22 cellular contexts compared by ENCODE assay signal in genomic region chr9:371349-371748, GRCh38.
DNase-seq lines count a peak whose midpoint lies in the region; ATAC-seq and TF ChIP-seq lines count a peak whose summit lies in the region.
"Had no signal": no experiment of that assay in that cellular context is flagged by ENCODE, and none has a peak within 500 bp of the region (broad histone marks: within the 10 kb centered on the region; RNA-seq: fewer than 3 reads in every experiment).

No MANE protein-coding gene starts in this region.

- CTCF ChIA-PET in activated CD4-positive, alpha-beta T cell treated with anti-CD3 and anti-CD28 coated beads for 36 hours (lab: Charles Lee), result interaction anchor here (0.6 to 1.2 kb wide), 2 partner anchors 21 to 1773 kb away, joined by 3 to 4 read pairs; no protein-coding TSS in a partner anchor
- CTCF ChIA-PET in activated CD8-positive, alpha-beta T cell treated with anti-CD3 and anti-CD28 coated beads for 36 hours (lab: Charles Lee), result no interaction called here

- no peaks in the 10 kb centered on the region for H3K9me3 Mint-ChIP-seq in activated CD4-positive, alpha-beta T cell treated with anti-CD3 and anti-CD28 coated beads for 36 hours (ENCODE audit: low read depth)
- no peaks in the 10 kb centered on the region for H3K9me3 Mint-ChIP-seq in activated CD8-positive, alpha-beta T cell treated with anti-CD3 and anti-CD28 coated beads for 36 hours
- no peaks in the 10 kb centered on the region for H3K9me3 Mint-ChIP-seq in stimulated activated effector memory CD8-positive, alpha-beta T cell treated with anti-CD3 and anti-CD28 coated beads, Interleukin-12 subunit alpha, Interleukin-12 subunit beta, amount 100 ng/mL, for 72 hours
- H3K9me3 Mint-ChIP-seq: T-helper 1 cell treated with Interleukin-12 subunit alpha and Interleukin-12 subunit beta and Interleukin-4 antibody, amounts not matched to agents 30 μg/mL and 1 μg/mL, for 36 hours had no signal

- H3K27ac Mint-ChIP-seq in activated CD4-positive, alpha-beta T cell treated with anti-CD3 and anti-CD28 coated beads for 36 hours, result peak overlapping the region; percentile 44
- peak overlapping the region; percentile 62 for H3K27ac Mint-ChIP-seq in activated CD8-positive, alpha-beta T cell treated with anti-CD3 and anti-CD28 coated beads for 36 hours
- H3K27ac Mint-ChIP-seq in stimulated activated effector memory CD8-positive, alpha-beta T cell treated with anti-CD3 and anti-CD28 coated beads, Interleukin-12 subunit alpha, Interleukin-12 subunit beta, amount 100 ng/mL, for 72 hours, result peak overlapping the region; percentile 78
- H3K27ac Mint-ChIP-seq: activated CD8-positive, alpha-beta memory T cell treated with anti-CD3 and anti-CD28 coated beads, Interleukin-2, amount 10 ng/mL, durations not matched to agents 7 days and 5 days had no signal

- H3K27me3 Mint-ChIP-seq in activated CD4-positive, alpha-beta T cell treated with anti-CD3 and anti-CD28 coated beads for 36 hours, result no peaks in the 10 kb centered on the region
- no peaks in the 10 kb centered on the region for H3K27me3 Mint-ChIP-seq in activated CD8-positive, alpha-beta T cell treated with anti-CD3 and anti-CD28 coated beads for 36 hours
- H3K27me3 Mint-ChIP-seq: activated CD8-positive, alpha-beta memory T cell treated with anti-CD3 and anti-CD28 coated beads, Interleukin-2, amount 10 ng/mL, durations not matched to agents 7 days and 5 days had no signal

- no peak overlapping the region for H3K4me3 Mint-ChIP-seq in activated CD4-positive, alpha-beta T cell treated with anti-CD3 and anti-CD28 coated beads for 36 hours
- H3K4me3 Mint-ChIP-seq in activated CD8-positive, alpha-beta T cell treated with anti-CD3 and anti-CD28 coated beads for 36 hours, result no peak overlapping the region
- H3K4me3 Mint-ChIP-seq in stimulated activated effector memory CD8-positive, alpha-beta T cell treated with anti-CD3 and anti-CD28 coated beads, Interleukin-12 subunit alpha, Interleukin-12 subunit beta, amount 100 ng/mL, for 72 hours, result no peak overlapping the region
- H3K4me3 Mint-ChIP-seq: activated CD8-positive, alpha-beta memory T cell treated with anti-CD3 and anti-CD28 coated beads, Interleukin-2, amount 10 ng/mL, durations not matched to agents 7 days and 5 days; T-helper 1 cell treated with Interleukin-12 subunit alpha and Interleukin-12 subunit beta and Interleukin-4 antibody, amounts not matched to agents 30 μg/mL and 1 μg/mL, for 36 hours had no signal

- H3K9me3 ChIP-seq in left ventricle myocardium inferior (replicated peaks), result no peaks in the 10 kb centered on the region
- H3K9me3 ChIP-seq: A549, HAP-1, upper lobe of left lung had no signal

- no peaks in the 10 kb centered on the region for H3K4me1 Mint-ChIP-seq in activated CD4-positive, alpha-beta T cell treated with anti-CD3 and anti-CD28 coated beads for 36 hours
- H3K4me1 Mint-ChIP-seq in activated CD8-positive, alpha-beta T cell treated with anti-CD3 and anti-CD28 coated beads for 36 hours (ENCODE audit: low read depth), result no peaks in the 10 kb centered on the region
- H3K4me1 Mint-ChIP-seq in stimulated activated effector memory CD8-positive, alpha-beta T cell treated with anti-CD3 and anti-CD28 coated beads, Interleukin-12 subunit alpha, Interleukin-12 subunit beta, amount 100 ng/mL, for 72 hours, result no peaks in the 10 kb centered on the region
- H3K4me1 Mint-ChIP-seq: activated CD8-positive, alpha-beta memory T cell treated with anti-CD3 and anti-CD28 coated beads, Interleukin-2, amount 10 ng/mL, durations not matched to agents 7 days and 5 days had no signal

- no peak for DNase-seq in activated CD4-positive, alpha-beta T cell treated with anti-CD3 and anti-CD28 coated beads for 36 hours
- no peak for DNase-seq in activated CD4-positive, alpha-beta T cell treated with anti-CD3 and anti-CD28 coated beads for 4 hours
- DNase-seq in activated CD8-positive, alpha-beta T cell treated with anti-CD3 and anti-CD28 coated beads for 36 hours, result no peak
- DNase-seq in left ventricle myocardium inferior (no peak), NCI-H226 (no peak)
- DNase-seq in stimulated activated effector memory CD8-positive, alpha-beta T cell treated with anti-CD3 and anti-CD28 coated beads, Interleukin-12 subunit alpha, Interleukin-12 subunit beta, amount 100 ng/mL, for 72 hours (ENCODE audit: low spot score in 2 of 2), result no peak
- DNase-seq: activated CD4-positive, CD25-positive, alpha-beta regulatory T cell; activated CD8-positive, alpha-beta memory T cell treated with anti-CD3 and anti-CD28 coated beads, Interleukin-2, amount 10 ng/mL, durations not matched to agents 7 days and 5 days; cortex of kidney; DMS79; midbrain; NCI-H2081; NK-92 treated with Interleukin-12 subunit alpha and Interleukin-12 subunit beta, amount 100 ng/mL, for 24 hours; stimulated activated naive CD4-positive, alpha-beta T cell; upper lobe of left lung had no signal

- H3K27ac ChIP-seq in left ventricle myocardium inferior (replicated peaks), result peak overlapping the region; percentile 55
- H3K27ac ChIP-seq: A549, C4-2B, upper lobe of left lung had no signal

- ATAC-seq in activated CD4-positive, alpha-beta T cell treated with anti-CD3 and anti-CD28 coated beads for 36 hours, result no peak
- ATAC-seq in activated CD8-positive, alpha-beta T cell treated with anti-CD3 and anti-CD28 coated beads for 36 hours, result no peak
- ATAC-seq in stimulated activated effector memory CD8-positive, alpha-beta T cell treated with anti-CD3 and anti-CD28 coated beads, Interleukin-12 subunit alpha, Interleukin-12 subunit beta, amount 100 ng/mL, for 72 hours, result no peak
- ATAC-seq in GM21360 (IDR thresholded peaks at IDR 0.05; ENCODE audit: unreplicated experiment) (no peak), esophagus mucosa (no peak)
- ATAC-seq: A549; activated CD8-positive, alpha-beta memory T cell treated with anti-CD3 and anti-CD28 coated beads, Interleukin-2, amount 10 ng/mL, durations not matched to agents 7 days and 5 days had no signal

- H3K27me3 ChIP-seq in left ventricle myocardium inferior (ENCODE audit: low read depth), result no peaks in the 10 kb centered on the region
- H3K27me3 ChIP-seq: upper lobe of left lung had no signal

- no peak overlapping the region for H3K4me3 ChIP-seq in left ventricle myocardium inferior
- H3K4me3 ChIP-seq: A549, HAP-1, smooth muscle cell, upper lobe of left lung had no signal

- peaks cover 49% of the 10 kb centered on the region for H3K36me3 Mint-ChIP-seq in activated CD4-positive, alpha-beta T cell treated with anti-CD3 and anti-CD28 coated beads for 36 hours (ENCODE audit: low read depth)
- peaks cover 60% of the 10 kb centered on the region for H3K36me3 Mint-ChIP-seq in activated CD8-positive, alpha-beta T cell treated with anti-CD3 and anti-CD28 coated beads for 36 hours (ENCODE audit: low read depth)
- peaks cover 100% of the 10 kb centered on the region for H3K36me3 Mint-ChIP-seq in stimulated activated effector memory CD8-positive, alpha-beta T cell treated with anti-CD3 and anti-CD28 coated beads, Interleukin-12 subunit alpha, Interleukin-12 subunit beta, amount 100 ng/mL, for 72 hours

- peaks cover 25% of the 10 kb centered on the region for H3K4me1 ChIP-seq in left ventricle myocardium inferior
- H3K4me1 ChIP-seq: A549, HAP-1 had no signal

- intact Hi-C loops in activated CD4-positive, alpha-beta T cell treated with anti-CD3 and anti-CD28 coated beads for 36 hours (cut with DNase I, micrococcal nuclease), result loop anchor here in 1 of 2 experiments (5.0 kb wide), 1 partner anchor 51 kb away; no protein-coding TSS in a partner anchor
- intact Hi-C loops in activated CD8-positive, alpha-beta T cell treated with anti-CD3 and anti-CD28 coated beads for 36 hours (cut with micrococcal nuclease), result no loop called here
- intact Hi-C loops in left ventricle myocardium inferior (cut with micrococcal nuclease), result no loop called here

- POLR2A ChIA-PET in activated CD4-positive, alpha-beta T cell treated with anti-CD3 and anti-CD28 coated beads for 36 hours (lab: Charles Lee), result no interaction called here
- POLR2A ChIA-PET in activated CD8-positive, alpha-beta T cell treated with anti-CD3 and anti-CD28 coated beads for 36 hours (lab: Charles Lee), result no interaction called here

- TF ChIP-seq CTCF in activated CD8-positive, alpha-beta T cell treated with anti-CD3 and anti-CD28 coated beads for 36 hours (IDR thresholded peaks at IDR 0.05), result no peak
- no peak for TF ChIP-seq CTCF in left ventricle myocardium inferior (IDR thresholded peaks at IDR 0.05; ENCODE audit: borderline replicate concordance)

- no peaks in the 10 kb centered on the region for H3K36me3 ChIP-seq in left ventricle myocardium inferior
- H3K36me3 ChIP-seq: HAP-1 had no signal
